ENCODE assay signal across 8 cellular contexts in the genomic region with DNA sequence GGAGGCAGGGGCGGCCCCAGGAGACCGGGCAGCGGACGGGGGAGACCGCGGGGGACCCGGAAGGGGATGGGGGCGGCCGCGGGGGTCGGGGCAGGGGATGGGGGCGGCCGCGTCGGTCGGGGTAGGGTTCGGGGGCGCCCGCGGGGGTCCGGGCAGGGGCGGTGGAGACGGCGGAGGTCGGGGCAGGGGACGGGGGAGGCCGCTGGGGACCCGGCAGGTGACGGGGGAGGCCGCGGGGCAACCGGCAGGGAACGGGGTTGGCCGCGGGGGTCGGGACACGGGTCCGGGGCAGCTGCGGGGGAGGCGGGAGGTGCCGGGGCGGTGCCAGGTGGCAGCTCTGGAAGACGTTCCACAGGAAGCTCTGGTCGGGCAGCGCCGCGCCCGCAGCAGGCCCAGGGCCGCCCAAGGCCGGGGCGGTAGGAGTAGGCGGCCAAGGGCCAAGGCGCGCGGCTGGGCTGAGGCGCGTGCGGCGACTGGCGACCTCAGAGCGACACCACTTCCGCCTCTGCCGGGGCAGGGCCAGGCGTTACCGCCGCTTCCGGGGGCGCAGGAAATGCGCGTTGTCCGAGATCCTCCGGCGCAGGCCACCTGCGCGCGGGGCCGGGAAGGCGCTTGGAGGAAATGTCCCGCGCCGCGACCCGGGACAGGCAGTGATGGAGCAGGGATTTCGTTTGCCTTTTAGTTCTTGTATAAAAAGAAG. TPM values are rescaled to one million over a fixed set of nuclear protein-coding genes. Genes with fewer than 3 reads are reported as not detected.
DNase-seq lines count a peak whose midpoint lies in the region; ATAC-seq and TF ChIP-seq lines count a peak whose summit lies in the region.
"Not testable (repeated sequence)": the region's sequence is repeated elsewhere in the genome, so short reads cannot be mapped to it uniquely, and the experiment has no call there.

No MANE protein-coding gene starts in this region.

- not testable (repeated sequence) for H3K27ac Mint-ChIP-seq in MCF 10A (ENCODE audit: low read depth, unreplicated experiment)

- POLR2A ChIA-PET in MCF 10A (lab: Yijun Ruan, JAX) = interaction anchor here (1.2 to 1.4 kb wide), 2 partner anchors 25 to 40 kb away, joined by 3 to 6 read pairs; no protein-coding TSS in a partner anchor

- peak; percentile 98 for ATAC-seq in GM21825 (IDR thresholded peaks at IDR 0.05; ENCODE audit: unreplicated experiment)

- H3K36me3 Mint-ChIP-seq in MCF 10A (ENCODE audit: insufficient read depth, unreplicated experiment) = peaks cover 31% of the 10 kb centered on the region

- TF ChIP-seq POLR2A in GM10847 (IDR thresholded peaks at IDR 0.05; ENCODE audit: extremely low read depth, insufficient read length) = peak; percentile 52

- DNase-seq in HS-5 (ENCODE audit: low read depth) = peak; percentile 10
- DNase-seq in activated CD4-positive, alpha-beta T cell treated with anti-CD3 and anti-CD28 coated beads for 1 hour = peak; percentile 50
- DNase-seq in MCF 10A (ENCODE audit: unreplicated experiment) = peak; percentile 72
- DNase-seq in hepatic stellate cell (ENCODE audit: low spot score) = peak; percentile 83
- peak; percentile 44 to 97 (median 68) for DNase-seq in posterior cingulate gyrus
- DNase-seq in superior temporal gyrus (ENCODE audit: extremely low spot score) = peak; percentile 49

- not testable (repeated sequence) for H3K4me1 Mint-ChIP-seq in MCF 10A (ENCODE audit: insufficient read depth, unreplicated experiment)

- intact Hi-C loops in MCF 10A (cut with micrococcal nuclease); posterior cingulate gyrus (cut with DNase I): not testable (repeated sequence)

- peak overlapping the region; percentile 68 for H3K4me3 Mint-ChIP-seq in MCF 10A (ENCODE audit: unreplicated experiment)

- not testable (repeated sequence) for TF ChIP-seq CTCF in MCF 10A (IDR thresholded peaks at IDR 0.05; ENCODE audit: unreplicated experiment)

- CTCF ChIA-PET in MCF 10A (lab: Yijun Ruan, JAX) = not testable (repeated sequence)

- not testable (repeated sequence) for BruUV-seq in MCF 10A (replicated peaks; lab: Mats Ljungman, UMichigan)

- H3K27me3 Mint-ChIP-seq in MCF 10A (ENCODE audit: insufficient read depth, unreplicated experiment) = not testable (repeated sequence)

- not testable (repeated sequence) for H3K9me3 Mint-ChIP-seq in MCF 10A (ENCODE audit: unreplicated experiment)

RNA-seq across cellular contexts. Expression of a gene that starts 45.9 kb away (rescaled TPM):
- 56.1 and 75.8 TPM in 2 replicates for total RNA-seq in MCF 10A (2022)

Comparison
In these comparisons a context has a peak if more than half of its experiments do, and no peak if none do; other contexts are left out.
1. Peak in every context shown above with its lines: DNase-seq and ATAC-seq.
2. DNase-seq: peak in every context shown above with its lines; median percentile 83 in hepatic stellate cell; 72 in MCF 10A; 68 in posterior cingulate gyrus; 50 in activated CD4-positive, alpha-beta T cell treated with anti-CD3 and anti-CD28 coated beads for 1 hour; 49 in superior temporal gyrus; 10 in HS-5.